In genomic region chr2:163751696-163752095, GRCh38 we compare ENCODE assay signal across 24 cellular contexts. TPM values are rescaled to one million over a fixed set of nuclear protein-coding genes. Genes with fewer than 3 reads are reported as not detected.
"Had no signal": no experiment of that assay in that cellular context is flagged by ENCODE, and none has a peak within 500 bp of the region (broad histone marks: within the 10 kb centered on the region; RNA-seq: fewer than 3 reads in every experiment).

No MANE protein-coding gene starts in this region.

- H2AFZ ChIP-seq: hepatocyte had no signal

- H3K4me2 ChIP-seq: hepatocyte had no signal

- H3K27ac ChIP-seq: colonic mucosa, gastroesophageal sphincter, heart left ventricle, hepatocyte, left lung, neutrophil, pancreas, right lobe of liver, suprapubic skin, transverse colon, upper lobe of right lung, vagina had no signal

- H3K27me3 ChIP-seq: colonic mucosa, gastroesophageal sphincter, heart left ventricle, hepatocyte, left lung, neutrophil, pancreas, right lobe of liver, suprapubic skin, transverse colon, upper lobe of right lung, vagina had no signal

- FAIRE-seq: endothelial cell of umbilical vein had no signal

- H3K79me2 ChIP-seq: hepatocyte had no signal

- H3K4me3 ChIP-seq: colonic mucosa, gastroesophageal sphincter, heart left ventricle, hepatocyte, left lung, pancreas, right lobe of liver, suprapubic skin, transverse colon, upper lobe of right lung, vagina had no signal

- ATAC-seq: gastroesophageal sphincter; heart left ventricle; left cardiac atrium; left lung; natural killer cell; pancreas; right lobe of liver; stimulated activated naive CD8-positive, alpha-beta T cell treated with anti-CD3 and anti-CD28 coated beads, Interleukin-15, amount 100 ng/mL, for 72 hours; upper lobe of right lung had no signal

- H3K4me1 ChIP-seq: colonic mucosa, gastroesophageal sphincter, heart left ventricle, left lung, pancreas, right lobe of liver, transverse colon, upper lobe of right lung, vagina had no signal

- DNase-seq: colonic mucosa; effector CD8-positive, alpha-beta T cell; foreskin fibroblast; heart left ventricle; left cardiac atrium; left lung; natural killer cell; pancreas; right lobe of liver; small intestine; stimulated activated CD4-positive, alpha-beta T cell treated with anti-CD3 and anti-CD28 coated beads, Interleukin-1b, Interleukin-23, amount 100 ng/mL, for 48 hours; stimulated activated CD4-positive, alpha-beta T cell treated with anti-CD3 and anti-CD28 coated beads, Interleukin-4, amount 100 ng/mL, for 1 hour; stimulated activated CD8-positive, alpha-beta memory T cell treated with anti-CD3 and anti-CD28 coated beads, Interleukin-4, amount 100 ng/mL, for 48 hours; stimulated activated naive CD4-positive, alpha-beta T cell; stimulated activated naive CD8-positive, alpha-beta T cell treated with anti-CD3 and anti-CD28 coated beads, Interleukin-15, amount 100 ng/mL, for 72 hours; transverse colon; upper lobe of right lung had no signal

- H3K36me3 ChIP-seq: colonic mucosa, gastroesophageal sphincter, heart left ventricle, left lung, neutrophil, pancreas, right lobe of liver, suprapubic skin, transverse colon, upper lobe of right lung, vagina had no signal

- H3K9me3 ChIP-seq: colonic mucosa, gastroesophageal sphincter, heart left ventricle, left lung, neutrophil, pancreas, right lobe of liver, suprapubic skin, transverse colon, upper lobe of right lung, vagina had no signal

RNA-seq across cellular contexts. Expression of gene FIGN, which starts 15.9 kb away (rescaled TPM):
- total RNA-seq: mononuclear cell, natural killer cell had no signal
